In the genomic region with DNA sequence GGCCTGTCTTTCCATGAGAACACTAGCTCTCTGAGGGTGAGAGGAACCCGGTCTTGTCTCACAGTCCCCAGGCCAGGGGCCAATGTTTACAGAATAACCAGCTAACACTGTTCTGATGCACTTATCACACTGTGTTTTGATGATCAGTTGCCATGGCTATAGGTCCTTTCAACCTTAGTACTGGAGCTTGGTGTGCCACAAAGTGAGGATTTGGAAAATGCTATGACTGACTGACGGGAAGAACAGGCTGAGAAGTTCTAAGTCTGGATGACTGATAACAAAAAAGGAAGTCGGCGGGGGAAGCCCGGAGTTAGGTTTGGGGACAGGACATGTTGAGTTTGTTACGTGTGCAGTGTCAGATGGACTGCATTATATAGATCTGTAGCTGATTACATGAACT, we compare ENCODE assay signal across 1 cellular context.
TF ChIP-seq lines count a peak whose summit lies in the region.

No MANE protein-coding gene starts in this region.

TF ChIP-seq in GM12878, 131 proteins besides CTCF, POLR2A, EP300 and RAD21 (continued from another document):
- TF ChIP-seq, protein P1, sequence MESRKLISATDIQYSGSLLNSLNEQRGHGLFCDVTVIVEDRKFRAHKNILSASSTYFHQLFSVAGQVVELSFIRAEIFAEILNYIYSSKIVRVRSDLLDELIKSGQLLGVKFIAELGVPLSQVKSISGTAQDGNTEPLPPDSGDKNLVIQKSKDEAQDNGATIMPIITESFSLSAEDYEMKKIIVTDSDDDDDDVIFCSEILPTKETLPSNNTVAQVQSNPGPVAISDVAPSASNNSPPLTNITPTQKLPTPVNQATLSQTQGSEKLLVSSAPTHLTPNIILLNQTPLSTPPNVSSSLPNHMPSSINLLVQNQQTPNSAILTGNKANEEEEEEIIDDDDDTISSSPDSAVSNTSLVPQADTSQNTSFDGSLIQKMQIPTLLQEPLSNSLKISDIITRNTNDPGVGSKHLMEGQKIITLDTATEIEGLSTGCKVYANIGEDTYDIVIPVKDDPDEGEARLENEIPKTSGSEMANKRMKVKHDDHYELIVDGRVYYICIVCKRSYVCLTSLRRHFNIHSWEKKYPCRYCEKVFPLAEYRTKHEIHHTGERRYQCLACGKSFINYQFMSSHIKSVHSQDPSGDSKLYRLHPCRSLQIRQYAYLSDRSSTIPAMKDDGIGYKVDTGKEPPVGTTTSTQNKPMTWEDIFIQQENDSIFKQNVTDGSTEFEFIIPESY (IDR thresholded peaks at IDR 0.05), result no peak
- TF ChIP-seq ZNF24 (IDR thresholded peaks at IDR 0.05) (no peak), HDGF (IDR thresholded peaks at IDR 0.05) (no peak), RB1 (IDR thresholded peaks at IDR 0.05; ENCODE audit: borderline replicate concordance) (no peak), MYC (IDR thresholded peaks at IDR 0.05; ENCODE audit: insufficient read depth, insufficient read length, insufficient replicate concordance, low read length, severe bottlenecking) (no peak), ZNF274 (IDR thresholded peaks at IDR 0.05; ENCODE audit: insufficient read depth, insufficient read length) (no peak), BACH1 (IDR thresholded peaks at IDR 0.05; ENCODE audit: borderline replicate concordance) (peak; percentile 41; the same call in 1 of the 2 replicates), YY1 (IDR thresholded peaks at IDR 0.05; ENCODE audit: low read depth, low read length) (0 out of 2 replicates have a peak, but pooled peaks have one; percentile 26), ZNF207 (IDR thresholded peaks at IDR 0.05; ENCODE audit: borderline replicate concordance) (no peak), DPF2 (IDR thresholded peaks at IDR 0.05) (peak; percentile 85), MYB (IDR thresholded peaks at IDR 0.05; ENCODE audit: borderline replicate concordance, low read depth, low read length) (no peak), EGR1 (IDR thresholded peaks at IDR 0.05; ENCODE audit: borderline replicate concordance in 1 of 2, low read depth in 2 of 2, low read length in 2 of 2) (0 out of 3 replicates have a peak, but pooled peaks of 1 of the 2 experiments have one; percentile 36), MXI1 (IDR thresholded peaks at IDR 0.05; ENCODE audit: low read depth, low read length) (no peak), TCF12 (IDR thresholded peaks at IDR 0.05; ENCODE audit: low read depth, low read length) (no peak), RAD51 (IDR thresholded peaks at IDR 0.05) (no peak), YBX1 (IDR thresholded peaks at IDR 0.05) (no peak), TAF1 (IDR thresholded peaks at IDR 0.05; ENCODE audit: borderline replicate concordance, low read depth, low read length) (no peak), ZSCAN29 (IDR thresholded peaks at IDR 0.05) (no peak), KAT2A (conservative IDR thresholded peaks at IDR 0.05; ENCODE audit: control insufficient read depth, low read depth, low read length) (no peak), MTA2 (IDR thresholded peaks at IDR 0.05; ENCODE audit: low read depth) (peak; percentile 79), MEF2A (IDR thresholded peaks at IDR 0.05; ENCODE audit: insufficient read depth, low read depth, low read length) (no peak), SIN3A (IDR thresholded peaks at IDR 0.05; ENCODE audit: low read depth, low read length) (no peak), CHD4 (IDR thresholded peaks at IDR 0.05) (no peak), ZBED1 (IDR thresholded peaks at IDR 0.05; ENCODE audit: borderline replicate concordance) (no peak), IRF4 (IDR thresholded peaks at IDR 0.05; ENCODE audit: low read depth, low read length) (peak; percentile 75), HCFC1 (IDR thresholded peaks at IDR 0.05; ENCODE audit: low read length) (no peak), SIX5 (IDR thresholded peaks at IDR 0.05; ENCODE audit: low read depth, low read length, severe bottlenecking) (no peak), RFX5 (IDR thresholded peaks at IDR 0.05; ENCODE audit: low read depth, low read length) (no peak), ASH2L (IDR thresholded peaks at IDR 0.05; ENCODE audit: borderline replicate concordance, low read depth) (no peak), RBBP5 (conservative IDR thresholded peaks at IDR 0.05) (no peak), SPI1 (IDR thresholded peaks at IDR 0.05; ENCODE audit: borderline replicate concordance, insufficient read depth, low read depth, low read length) (peak; percentile 92), MEF2B (IDR thresholded peaks at IDR 0.05; ENCODE audit: partially characterized antibody, poor library complexity, severe bottlenecking) (peak; percentile 47), SRF (IDR thresholded peaks at IDR 0.05; ENCODE audit: low read depth in 2 of 2, low read length in 2 of 2) (no peak), SREBF1 (IDR thresholded peaks at IDR 0.05; ENCODE audit: low read length) (no peak), FOS (IDR thresholded peaks at IDR 0.05; ENCODE audit: borderline replicate concordance, extremely low read depth, insufficient read length) (no peak), WRNIP1 (IDR thresholded peaks at IDR 0.05; ENCODE audit: borderline replicate concordance, low read depth, low read length) (no peak), SUPT20H (IDR thresholded peaks at IDR 0.05; ENCODE audit: borderline replicate concordance, control insufficient read depth, low read depth, low read length) (no peak), STAT3 (IDR thresholded peaks at IDR 0.05; ENCODE audit: low read depth, low read length) (no peak), CREB1 (IDR thresholded peaks at IDR 0.05; ENCODE audit: low read depth) (0 out of 2 replicates have a peak, but pooled peaks have one; percentile 46), NR2C2 (IDR thresholded peaks at IDR 0.05; ENCODE audit: borderline replicate concordance, control insufficient read depth, insufficient read length, low read depth) (no peak), ETV6 (conservative IDR thresholded peaks at IDR 0.05 in 1 of 2, IDR thresholded peaks at IDR 0.05 in 1 of 2; ENCODE audit: borderline replicate concordance in 1 of 2, low read depth in 1 of 2) (peak in 1 of 2 experiments; percentile 83; a peak in 2 of 4 replicates), PAX5 (IDR thresholded peaks at IDR 0.05; ENCODE audit: borderline replicate concordance, low read depth, low read length) (no peak)
- TF ChIP-seq, protein P2, sequence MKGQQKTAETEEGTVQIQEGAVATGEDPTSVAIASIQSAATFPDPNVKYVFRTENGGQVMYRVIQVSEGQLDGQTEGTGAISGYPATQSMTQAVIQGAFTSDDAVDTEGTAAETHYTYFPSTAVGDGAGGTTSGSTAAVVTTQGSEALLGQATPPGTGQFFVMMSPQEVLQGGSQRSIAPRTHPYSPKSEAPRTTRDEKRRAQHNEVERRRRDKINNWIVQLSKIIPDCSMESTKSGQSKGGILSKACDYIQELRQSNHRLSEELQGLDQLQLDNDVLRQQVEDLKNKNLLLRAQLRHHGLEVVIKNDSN (IDR thresholded peaks at IDR 0.05; ENCODE audit: borderline replicate concordance, extremely low read length, insufficient read depth, low read depth, low read length), result no peak
- TF ChIP-seq, protein P3, sequence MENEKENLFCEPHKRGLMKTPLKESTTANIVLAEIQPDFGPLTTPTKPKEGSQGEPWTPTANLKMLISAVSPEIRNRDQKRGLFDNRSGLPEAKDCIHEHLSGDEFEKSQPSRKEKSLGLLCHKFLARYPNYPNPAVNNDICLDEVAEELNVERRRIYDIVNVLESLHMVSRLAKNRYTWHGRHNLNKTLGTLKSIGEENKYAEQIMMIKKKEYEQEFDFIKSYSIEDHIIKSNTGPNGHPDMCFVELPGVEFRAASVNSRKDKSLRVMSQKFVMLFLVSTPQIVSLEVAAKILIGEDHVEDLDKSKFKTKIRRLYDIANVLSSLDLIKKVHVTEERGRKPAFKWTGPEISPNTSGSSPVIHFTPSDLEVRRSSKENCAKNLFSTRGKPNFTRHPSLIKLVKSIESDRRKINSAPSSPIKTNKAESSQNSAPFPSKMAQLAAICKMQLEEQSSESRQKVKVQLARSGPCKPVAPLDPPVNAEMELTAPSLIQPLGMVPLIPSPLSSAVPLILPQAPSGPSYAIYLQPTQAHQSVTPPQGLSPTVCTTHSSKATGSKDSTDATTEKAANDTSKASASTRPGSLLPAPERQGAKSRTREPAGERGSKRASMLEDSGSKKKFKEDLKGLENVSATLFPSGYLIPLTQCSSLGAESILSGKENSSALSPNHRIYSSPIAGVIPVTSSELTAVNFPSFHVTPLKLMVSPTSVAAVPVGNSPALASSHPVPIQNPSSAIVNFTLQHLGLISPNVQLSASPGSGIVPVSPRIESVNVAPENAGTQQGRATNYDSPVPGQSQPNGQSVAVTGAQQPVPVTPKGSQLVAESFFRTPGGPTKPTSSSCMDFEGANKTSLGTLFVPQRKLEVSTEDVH (IDR thresholded peaks at IDR 0.05; ENCODE audit: low read depth, partially characterized antibody), result no peak
- TF ChIP-seq, protein P4, sequence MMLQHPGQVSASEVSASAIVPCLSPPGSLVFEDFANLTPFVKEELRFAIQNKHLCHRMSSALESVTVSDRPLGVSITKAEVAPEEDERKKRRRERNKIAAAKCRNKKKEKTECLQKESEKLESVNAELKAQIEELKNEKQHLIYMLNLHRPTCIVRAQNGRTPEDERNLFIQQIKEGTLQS (IDR thresholded peaks at IDR 0.05; ENCODE audit: borderline replicate concordance, extremely low read depth, low read depth, low read length), result no peak
- TF ChIP-seq, protein P5, sequence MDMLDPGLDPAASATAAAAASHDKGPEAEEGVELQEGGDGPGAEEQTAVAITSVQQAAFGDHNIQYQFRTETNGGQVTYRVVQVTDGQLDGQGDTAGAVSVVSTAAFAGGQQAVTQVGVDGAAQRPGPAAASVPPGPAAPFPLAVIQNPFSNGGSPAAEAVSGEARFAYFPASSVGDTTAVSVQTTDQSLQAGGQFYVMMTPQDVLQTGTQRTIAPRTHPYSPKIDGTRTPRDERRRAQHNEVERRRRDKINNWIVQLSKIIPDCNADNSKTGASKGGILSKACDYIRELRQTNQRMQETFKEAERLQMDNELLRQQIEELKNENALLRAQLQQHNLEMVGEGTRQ (IDR thresholded peaks at IDR 0.05; ENCODE audit: borderline replicate concordance, low read depth, low read length), result no peak
- TF ChIP-seq, protein P6, sequence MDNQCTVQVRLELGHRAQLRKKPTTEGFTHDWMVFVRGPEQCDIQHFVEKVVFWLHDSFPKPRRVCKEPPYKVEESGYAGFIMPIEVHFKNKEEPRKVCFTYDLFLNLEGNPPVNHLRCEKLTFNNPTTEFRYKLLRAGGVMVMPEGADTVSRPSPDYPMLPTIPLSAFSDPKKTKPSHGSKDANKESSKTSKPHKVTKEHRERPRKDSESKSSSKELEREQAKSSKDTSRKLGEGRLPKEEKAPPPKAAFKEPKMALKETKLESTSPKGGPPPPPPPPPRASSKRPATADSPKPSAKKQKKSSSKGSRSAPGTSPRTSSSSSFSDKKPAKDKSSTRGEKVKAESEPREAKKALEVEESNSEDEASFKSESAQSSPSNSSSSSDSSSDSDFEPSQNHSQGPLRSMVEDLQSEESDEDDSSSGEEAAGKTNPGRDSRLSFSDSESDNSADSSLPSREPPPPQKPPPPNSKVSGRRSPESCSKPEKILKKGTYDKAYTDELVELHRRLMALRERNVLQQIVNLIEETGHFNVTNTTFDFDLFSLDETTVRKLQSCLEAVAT (IDR thresholded peaks at IDR 0.05), result no peak
- TF ChIP-seq, protein P7, sequence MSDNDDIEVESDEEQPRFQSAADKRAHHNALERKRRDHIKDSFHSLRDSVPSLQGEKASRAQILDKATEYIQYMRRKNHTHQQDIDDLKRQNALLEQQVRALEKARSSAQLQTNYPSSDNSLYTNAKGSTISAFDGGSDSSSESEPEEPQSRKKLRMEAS (IDR thresholded peaks at IDR 0.05; ENCODE audit: low read depth, low read length), result no peak
- TF ChIP-seq, protein P8, sequence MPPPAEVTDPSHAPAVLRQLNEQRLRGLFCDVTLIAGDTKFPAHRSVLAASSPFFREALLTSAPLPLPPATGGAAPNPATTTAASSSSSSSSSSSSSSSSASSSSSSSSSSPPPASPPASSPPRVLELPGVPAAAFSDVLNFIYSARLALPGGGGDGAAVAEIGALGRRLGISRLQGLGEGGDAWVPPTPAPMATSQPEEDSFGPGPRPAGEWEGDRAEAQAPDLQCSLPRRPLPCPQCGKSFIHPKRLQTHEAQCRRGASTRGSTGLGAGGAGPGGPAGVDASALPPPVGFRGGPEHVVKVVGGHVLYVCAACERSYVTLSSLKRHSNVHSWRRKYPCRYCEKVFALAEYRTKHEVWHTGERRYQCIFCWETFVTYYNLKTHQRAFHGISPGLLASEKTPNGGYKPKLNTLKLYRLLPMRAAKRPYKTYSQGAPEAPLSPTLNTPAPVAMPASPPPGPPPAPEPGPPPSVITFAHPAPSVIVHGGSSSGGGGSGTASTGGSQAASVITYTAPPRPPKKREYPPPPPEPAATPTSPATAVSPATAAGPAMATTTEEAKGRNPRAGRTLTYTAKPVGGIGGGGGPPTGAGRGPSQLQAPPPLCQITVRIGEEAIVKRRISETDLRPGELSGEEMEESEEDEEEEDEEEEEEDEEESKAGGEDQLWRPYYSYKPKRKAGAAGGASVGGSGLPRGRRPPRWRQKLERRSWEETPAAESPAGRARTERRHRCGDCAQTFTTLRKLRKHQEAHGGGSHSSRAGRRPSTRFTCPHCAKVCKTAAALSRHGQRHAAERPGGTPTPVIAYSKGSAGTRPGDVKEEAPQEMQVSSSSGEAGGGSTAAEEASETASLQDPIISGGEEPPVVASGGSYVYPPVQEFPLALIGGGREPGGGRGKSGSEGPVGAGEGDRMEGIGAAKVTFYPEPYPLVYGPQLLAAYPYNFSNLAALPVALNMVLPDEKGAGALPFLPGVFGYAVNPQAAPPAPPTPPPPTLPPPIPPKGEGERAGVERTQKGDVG (CRISPR knock-in tag; IDR thresholded peaks at IDR 0.05), result no peak
- TF ChIP-seq, protein P9, sequence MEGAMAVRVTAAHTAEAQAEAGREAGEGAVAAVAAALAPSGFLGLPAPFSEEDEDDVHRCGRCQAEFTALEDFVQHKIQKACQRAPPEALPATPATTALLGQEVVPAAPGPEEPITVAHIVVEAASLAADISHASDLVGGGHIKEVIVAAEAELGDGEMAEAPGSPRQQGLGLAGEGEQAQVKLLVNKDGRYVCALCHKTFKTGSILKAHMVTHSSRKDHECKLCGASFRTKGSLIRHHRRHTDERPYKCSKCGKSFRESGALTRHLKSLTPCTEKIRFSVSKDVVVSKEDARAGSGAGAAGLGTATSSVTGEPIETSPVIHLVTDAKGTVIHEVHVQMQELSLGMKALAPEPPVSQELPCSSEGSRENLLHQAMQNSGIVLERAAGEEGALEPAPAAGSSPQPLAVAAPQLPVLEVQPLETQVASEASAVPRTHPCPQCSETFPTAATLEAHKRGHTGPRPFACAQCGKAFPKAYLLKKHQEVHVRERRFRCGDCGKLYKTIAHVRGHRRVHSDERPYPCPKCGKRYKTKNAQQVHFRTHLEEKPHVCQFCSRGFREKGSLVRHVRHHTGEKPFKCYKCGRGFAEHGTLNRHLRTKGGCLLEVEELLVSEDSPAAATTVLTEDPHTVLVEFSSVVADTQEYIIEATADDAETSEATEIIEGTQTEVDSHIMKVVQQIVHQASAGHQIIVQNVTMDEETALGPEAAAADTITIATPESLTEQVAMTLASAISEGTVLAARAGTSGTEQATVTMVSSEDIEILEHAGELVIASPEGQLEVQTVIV (IDR thresholded peaks at IDR 0.05; ENCODE audit: borderline replicate concordance, partially characterized antibody), result no peak
